In genomic region chr21:32727728-32728454, GRCh38 we compare ENCODE assay signal across 1 cellular context.
TF ChIP-seq lines count a peak whose summit lies in the region.

Gene SYNJ1 (minus strand): TSS chr21:32728013. CDS start chr21:32726895, 1,118 bp downstream.

TF ChIP-seq in K562, 482 proteins besides CTCF, POLR2A, EP300 and RAD21 (continued from another document and continues in another):
- TF ChIP-seq FOXP4 (CRISPR knock-in tag; IDR thresholded peaks at IDR 0.05; ENCODE audit: borderline replicate concordance) (peak; percentile 82; the same call in 1 of the 2 replicates), ZNF561 (CRISPR knock-in tag; conservative IDR thresholded peaks at IDR 0.05) (no peak), SNIP1 (IDR thresholded peaks at IDR 0.05; ENCODE audit: low read depth) (no peak), SMAD2 (IDR thresholded peaks at IDR 0.05; ENCODE audit: low read depth, low read length) (no peak), KLF16 (IDR thresholded peaks at IDR 0.05) (no peak), TSHZ1 (CRISPR knock-in tag; IDR thresholded peaks at IDR 0.05) (no peak), BHLHE40 (IDR thresholded peaks at IDR 0.05; ENCODE audit: low read length) (no peak), PTBP1 (IDR thresholded peaks at IDR 0.05; ENCODE audit: low read depth, low read length) (no peak), GATAD2A (IDR thresholded peaks at IDR 0.05) (peak; percentile 72), ZNF197 (CRISPR knock-in tag; IDR thresholded peaks at IDR 0.05; ENCODE audit: low read depth) (no peak), ETV1 (tag; conservative IDR thresholded peaks at IDR 0.05; ENCODE audit: low read depth) (peak; percentile 56), NEUROD1 (IDR thresholded peaks at IDR 0.05; ENCODE audit: borderline replicate concordance, low read depth, low read length, partially characterized antibody) (peak; percentile 27), NR2F6 (CRISPR knock-in tag; IDR thresholded peaks at IDR 0.05) (no peak), HMBOX1 (IDR thresholded peaks at IDR 0.05) (no peak), DLX4 (CRISPR knock-in tag; IDR thresholded peaks at IDR 0.05) (no peak), RBFOX2 (IDR thresholded peaks at IDR 0.05; ENCODE audit: low read depth, low read length) (peak; percentile 95), ATF7 (IDR thresholded peaks at IDR 0.05) (peak; percentile 71; the same call in 1 of the 2 replicates), NFIC (IDR thresholded peaks at IDR 0.05) (no peak), ZC3H8 (IDR thresholded peaks at IDR 0.05) (no peak), KAT2B (IDR thresholded peaks at IDR 0.05; ENCODE audit: low read depth, low read length) (no peak), YBX1 (IDR thresholded peaks at IDR 0.05) (no peak), ZNF75A (CRISPR knock-in tag; IDR thresholded peaks at IDR 0.05) (no peak), U2AF2 (optimal IDR thresholded peaks at IDR 0.05; ENCODE audit: low read depth, low read length) (no peak), SAFB (IDR thresholded peaks at IDR 0.05; ENCODE audit: borderline replicate concordance, low read depth, low read length) (no peak), MAX (CRISPR knock-in tag; IDR thresholded peaks at IDR 0.05) (peak; percentile 68; the same call in 1 of the 2 replicates), GABPB1 (CRISPR knock-in tag; IDR thresholded peaks at IDR 0.05) (peak; percentile 96), CHD4 (IDR thresholded peaks at IDR 0.05; ENCODE audit: insufficient read depth, insufficient replicate concordance, low read depth, low read length, poor library complexity, severe bottlenecking) (no peak), LARP7 (IDR thresholded peaks at IDR 0.05) (no peak), MEF2A (IDR thresholded peaks at IDR 0.05; ENCODE audit: control insufficient read depth, low read depth, low read length) (no peak), ZSCAN29 (IDR thresholded peaks at IDR 0.05) (no peak; the same call in 1 of the 2 replicates), MTF1 (CRISPR knock-in tag; IDR thresholded peaks at IDR 0.05; ENCODE audit: borderline replicate concordance) (no peak), IRF2 (CRISPR knock-in tag; IDR thresholded peaks at IDR 0.05) (0 out of 2 replicates have a peak, but pooled peaks have one; percentile 32), ZNF395 (CRISPR knock-in tag; IDR thresholded peaks at IDR 0.05) (peak; percentile 92; the same call in 1 of the 2 replicates), PRMT5 (CRISPR knock-in tag; IDR thresholded peaks at IDR 0.05) (no peak), NCOA1 (IDR thresholded peaks at IDR 0.05; ENCODE audit: low read depth) (0 out of 2 replicates have a peak, but pooled peaks have one; percentile 83), CBX2 (IDR thresholded peaks at IDR 0.05; ENCODE audit: insufficient read depth, low read length, poor library complexity, severe bottlenecking) (no peak), ZFP1 (CRISPR knock-in tag; IDR thresholded peaks at IDR 0.05) (no peak), TFAP4 (CRISPR knock-in tag; IDR thresholded peaks at IDR 0.05; ENCODE audit: borderline replicate concordance) (peak; percentile 97), SRSF9 (IDR thresholded peaks at IDR 0.05; ENCODE audit: borderline replicate concordance, low read depth, low read length) (no peak), SREBF2 (CRISPR knock-in tag; IDR thresholded peaks at IDR 0.05) (0 out of 2 replicates have a peak, but pooled peaks have one; percentile 87), CEBPB (tag; IDR thresholded peaks at IDR 0.05) (no peak), ZNF655 (CRISPR knock-in tag; IDR thresholded peaks at IDR 0.05) (no peak), ZBTB2 (IDR thresholded peaks at IDR 0.05) (no peak), L3MBTL2 (IDR thresholded peaks at IDR 0.05) (peak; percentile 63), CSDE1 (IDR thresholded peaks at IDR 0.05) (no peak), PBX2 (CRISPR knock-in tag; IDR thresholded peaks at IDR 0.05; ENCODE audit: low read depth) (0 out of 2 replicates have a peak, but pooled peaks have one; percentile 32), PBX2 (tag; conservative IDR thresholded peaks at IDR 0.05; ENCODE audit: low read depth) (no peak), ESRRA (IDR thresholded peaks at IDR 0.05; ENCODE audit: borderline replicate concordance, low read depth) (peak; percentile 50), IRF9 (tag; IDR thresholded peaks at IDR 0.05) (no peak), MIER1 (IDR thresholded peaks at IDR 0.05; ENCODE audit: low read depth) (peak; percentile 98), CBFA2T3 (IDR thresholded peaks at IDR 0.05) (no peak), SMAD1 (IDR thresholded peaks at IDR 0.05; ENCODE audit: low read depth, low read length, partially characterized antibody) (no peak), WHSC1 (IDR thresholded peaks at IDR 0.05; ENCODE audit: low read length) (no peak)
